8 cellular contexts compared by ENCODE assay signal in the genomic region with DNA sequence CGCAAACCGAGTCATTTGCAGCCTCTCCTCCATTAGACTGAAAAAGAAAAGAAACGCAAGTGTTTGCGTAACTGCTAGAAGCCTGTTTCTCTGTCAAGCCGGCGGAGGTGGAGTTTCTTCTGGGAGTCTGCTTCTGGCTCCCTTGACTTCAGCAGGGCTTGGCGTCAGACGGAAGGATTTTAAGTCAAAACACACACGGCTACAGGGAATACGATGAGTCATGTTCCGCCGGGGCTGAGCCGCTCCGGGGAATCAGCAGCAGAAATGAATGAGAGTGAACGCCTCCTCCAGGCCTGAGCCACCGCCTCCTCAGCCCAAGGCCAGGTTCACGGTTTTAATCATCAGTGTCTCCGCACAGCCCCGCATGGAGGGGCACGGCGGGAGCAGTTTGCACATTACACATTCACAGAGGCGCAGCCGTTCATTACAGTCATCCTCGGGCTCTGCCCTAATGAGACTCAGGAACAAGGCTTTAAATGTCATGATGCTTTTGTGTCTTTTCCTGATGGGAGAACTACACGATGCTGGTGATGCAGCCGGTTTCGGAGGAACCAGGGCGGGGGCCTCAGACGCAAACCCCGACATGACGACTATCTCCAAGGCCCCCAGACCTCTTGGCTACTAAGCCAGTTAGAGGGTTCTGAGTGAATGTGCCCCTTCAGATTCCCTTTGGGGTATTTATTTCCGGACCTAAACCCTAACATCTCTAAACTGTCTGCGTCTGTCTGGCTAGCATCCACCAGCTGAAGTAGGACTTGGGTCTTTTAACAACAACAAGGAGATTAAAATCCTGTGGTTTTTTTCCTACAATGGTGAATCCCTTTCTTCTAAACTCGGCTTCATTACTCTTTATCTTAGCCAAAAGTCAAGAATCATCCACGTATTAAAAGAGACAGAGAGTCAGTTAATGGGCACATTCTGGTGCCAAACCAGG. TPM values are rescaled to one million over a fixed set of nuclear protein-coding genes. Genes with fewer than 3 reads are reported as not detected.
DNase-seq lines count a peak whose midpoint lies in the region; ATAC-seq and TF ChIP-seq lines count a peak whose summit lies in the region.

No MANE protein-coding gene starts in this region.

- H2BK5ac ChIP-seq in trophoblast cell (ENCODE audit: low read depth, low read length, poor library complexity): no peak overlapping the region

- intact Hi-C loops in adrenal gland (cut with DNase I) (no loop called here), heart left ventricle (cut with DNase I) (loop anchor here in 1 of 10 donors (10.0 kb wide), 1 partner anchor 148 kb away; no protein-coding TSS in a partner anchor)

- H4K91ac ChIP-seq in trophoblast cell (ENCODE audit: low read depth, low read length): no peak overlapping the region

- no peak overlapping the region for H2AK5ac ChIP-seq in trophoblast cell (ENCODE audit: low read length)

- H3K27ac ChIP-seq in adrenal gland: peak overlapping the region in 2 of 5 donors; percentile 56 to 75
- H3K27ac ChIP-seq in heart left ventricle: peak overlapping the region in 10 of 12 donors; percentile 24 to 82 (median 72)
- peak overlapping the region; percentile 28 for H3K27ac ChIP-seq in trophoblast cell (ENCODE audit: low read depth, low read length)

- H3K4me1 ChIP-seq in adrenal gland (replicated peaks in 1 of 2) (peaks cover 0 to 12% of the 10 kb centered on the region in 2 donors), heart left ventricle (peaks cover 0 to 14% (median 2%) of the 10 kb centered on the region in 12 donors), trophoblast cell (ENCODE audit: control insufficient read depth in 1 of 2, insufficient read depth in 2 of 2, low read length in 2 of 2) (peaks cover 3 to 11% of the 10 kb centered on the region in 2 experiments)

- no peaks in the 10 kb centered on the region for H3K79me2 ChIP-seq in trophoblast cell (ENCODE audit: control insufficient read depth, insufficient read depth, low read length, poor library complexity)

- peak overlapping the region; percentile 54 for H3K4me2 ChIP-seq in trophoblast cell (ENCODE audit: low read length)

- no peak overlapping the region for H3K4ac ChIP-seq in trophoblast cell (ENCODE audit: low read depth, low read length)

- H3K27me3 ChIP-seq in adrenal gland (no peaks in the 10 kb centered on the region), heart left ventricle (peaks cover 0 to 11% (median 0%) of the 10 kb centered on the region in 9 donors), trophoblast cell (ENCODE audit: insufficient read depth, low read length) (no peaks in the 10 kb centered on the region)

- no peak overlapping the region for H2AFZ ChIP-seq in trophoblast cell (ENCODE audit: insufficient read depth, low read length, poor library complexity)

- H2BK12ac ChIP-seq in trophoblast cell (ENCODE audit: low read length): no peak overlapping the region

- H3K36me3 ChIP-seq in adrenal gland (replicated peaks in 1 of 2): no peaks in the 10 kb centered on the region
- H3K36me3 ChIP-seq in heart left ventricle: no peaks in the 10 kb centered on the region
- no peaks in the 10 kb centered on the region for H3K36me3 ChIP-seq in trophoblast cell (ENCODE audit: control insufficient read depth in 1 of 2, insufficient read depth in 2 of 2, low read length in 2 of 2)

- ATAC-seq in heart left ventricle: peak; percentile 90 to 99 (median 96)

- 7 to 13% (median 9%) methylated on average over 18 to 35 of the region's 35 CpGs for WGBS in adrenal gland, 4 donors
- 11 to 17% (median 14%) methylated on average over 27 to 35 of the region's 35 CpGs for WGBS in heart left ventricle, 4 donors
- WGBS in trophoblast cell (ENCODE audit: extremely low coverage, insufficient coverage, insufficient read length): no CpG with 5 or more reads among the region's 35 CpGs

- H4K8ac ChIP-seq in trophoblast cell (ENCODE audit: low read depth, low read length): no peak overlapping the region

- H3K23ac ChIP-seq in trophoblast cell (ENCODE audit: low read length): no peak overlapping the region

- no peak overlapping the region for H4K12ac ChIP-seq in trophoblast cell (ENCODE audit: low read depth, low read length)

- no peak overlapping the region for H3K14ac ChIP-seq in trophoblast cell (ENCODE audit: low read length)

- DNase-seq in C1 segment of cervical spinal cord (lab: John Stamatoyannopoulos, UW): peak in 11 of 14 donors; percentile 23 to 89 (median 62)
- peak; percentile 50 for DNase-seq in NCI-H1092 (lab: John Stamatoyannopoulos, UW)
- peak; percentile 78 to 95 (median 87) for DNase-seq in adrenal gland
- peak; percentile 81 to 86 (median 82) for DNase-seq in heart left ventricle
- peak; percentile 80 to 84 for DNase-seq in trophoblast cell
- DNase-seq in activated CD4-positive, CD25-positive, alpha-beta regulatory T cell treated with anti-CD3 and anti-CD28 coated beads, Interleukin-2, amount 50 U/mL, for 72 hours: no peak
- DNase-seq in activated T-cell treated with anti-CD3 and anti-CD28 coated beads, Interleukin-2, amount 50 U/mL, for 1 hour: no peak
- no peak for DNase-seq in activated naive CD4-positive, alpha-beta T cell treated with Interleukin-2 at 50 U/mL for 16 hours

- no peak overlapping the region for H3K9ac ChIP-seq in trophoblast cell (ENCODE audit: low read length)

- TF ChIP-seq POLR2A in adrenal gland (IDR thresholded peaks at IDR 0.05) (peak; percentile 28 to 33), heart left ventricle (IDR thresholded peaks at IDR 0.05) (no peak)

- peaks cover 2% of the 10 kb centered on the region for H3K79me1 ChIP-seq in trophoblast cell (ENCODE audit: low read length)

- H2BK120ac ChIP-seq in trophoblast cell (ENCODE audit: insufficient read depth, low read length, poor library complexity): no peak overlapping the region

- TF ChIP-seq CTCF in adrenal gland (IDR thresholded peaks at IDR 0.05) (no peak), heart left ventricle (IDR thresholded peaks at IDR 0.05) (peak in 2 of 12 donors; percentile 11 to 16)

- H3K9me3 ChIP-seq in adrenal gland (replicated peaks in 1 of 3) (no peaks in the 10 kb centered on the region), heart left ventricle (no peaks in the 10 kb centered on the region), trophoblast cell (ENCODE audit: insufficient read depth, low read depth, low read length) (no peaks in the 10 kb centered on the region)

- H3K4me3 ChIP-seq in adrenal gland (peak overlapping the region in 1 of 4 donors; percentile 41), heart left ventricle (peak overlapping the region in 10 of 12 donors; percentile 3 to 51 (median 31)), trophoblast cell (ENCODE audit: low read depth, low read length) (no peak overlapping the region)

- H3K18ac ChIP-seq in trophoblast cell (ENCODE audit: low read length): no peak overlapping the region

RNA-seq across cellular contexts. Expression of gene SCG2, which starts 11.1 kb away (rescaled TPM):
- total RNA-seq in adrenal gland (100 to 1,000 TPM in 3 of 8 donors, 10 to 100 TPM in 1, 1 to 10 TPM in 2, under 1 TPM in 1, not detected in 1; 0.29 to 281 (median 10.4) TPM), heart left ventricle (1 to 10 TPM in 1 of 9 donors, under 1 TPM in 6, not detected in 2; 0.12 to 2.4 (median 0.22) TPM)
- polyA plus RNA-seq in adrenal gland (100 to 1,000 TPM in 2 of 3 donors, 10 to 100 TPM in 1; 37.1 to 688 (median 128) TPM), heart left ventricle (under 1 TPM; 0.07 to 0.08 TPM)
- 1.4 and 1.7 TPM in 2 replicates for polyA plus RNA-seq in trophoblast cell (2013)

Comparison
In these comparisons a context has a peak if more than half of its experiments do, and no peak if none do; other contexts are left out.
1. DNase-seq: peak in C1 segment of cervical spinal cord (11 of 14), NCI-H1092 (single experiment), adrenal gland (7 of 7), heart left ventricle (5 of 5) and trophoblast cell (2 of 2); none in activated CD4-positive, CD25-positive, alpha-beta regulatory T cell treated with anti-CD3 and anti-CD28 coated beads, Interleukin-2, amount 50 U/mL, for 72 hours (single experiment), activated T-cell treated with anti-CD3 and anti-CD28 coated beads, Interleukin-2, amount 50 U/mL, for 1 hour (single experiment) and activated naive CD4-positive, alpha-beta T cell treated with Interleukin-2 at 50 U/mL for 16 hours (single experiment).
2. POLR2A ChIP-seq: peak in adrenal gland (2 of 2); none in heart left ventricle (0 of 2).